ENCODE assay signal across 26 cellular contexts in the genomic region with DNA sequence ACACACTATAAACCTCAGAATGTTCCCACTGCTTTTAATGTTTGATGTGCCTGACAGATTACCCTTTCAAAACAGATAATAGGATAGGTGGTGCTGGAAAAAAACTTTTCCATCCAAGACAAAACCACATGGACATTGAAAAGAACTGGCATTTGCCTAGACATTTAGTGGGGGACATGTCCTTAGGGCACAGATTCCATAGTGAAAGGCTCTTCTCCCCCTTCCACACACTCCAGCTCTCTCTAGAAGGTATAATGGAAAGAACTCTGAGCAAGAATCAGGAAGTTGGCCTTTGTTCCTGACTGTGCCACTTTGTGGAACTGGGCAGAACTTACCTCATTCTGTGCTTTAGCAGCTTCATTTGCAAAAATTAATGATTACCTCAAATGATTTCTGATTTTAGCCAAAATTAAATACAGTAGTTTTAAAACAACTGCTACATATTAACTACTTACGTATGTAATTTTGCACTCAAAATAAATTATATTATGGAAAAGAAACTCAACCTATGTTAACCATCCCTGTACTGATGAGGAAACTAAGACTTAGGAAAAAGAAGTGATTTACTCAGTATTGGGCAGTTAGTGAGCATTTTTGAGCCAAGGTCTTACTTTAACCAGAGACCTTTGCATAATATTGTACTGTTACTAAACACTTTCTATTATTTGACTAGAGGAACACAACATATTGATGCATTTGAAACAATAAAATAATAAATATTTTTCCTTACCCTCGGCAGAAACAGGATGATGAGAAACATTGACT. TPM values are rescaled to one million over a fixed set of nuclear protein-coding genes. Genes with fewer than 3 reads are reported as not detected.
DNase-seq lines count a peak whose midpoint lies in the region; ATAC-seq and TF ChIP-seq lines count a peak whose summit lies in the region.
"Had no signal": no experiment of that assay in that cellular context is flagged by ENCODE, and none has a peak within 500 bp of the region (broad histone marks: within the 10 kb centered on the region; RNA-seq: fewer than 3 reads in every experiment).

No MANE protein-coding gene starts in this region.

- intact Hi-C loops in CD14-positive monocyte (cut with micrococcal nuclease) (no loop called here), IMR-90 (cut with micrococcal nuclease) (no loop called here)
- intact Hi-C loops in dendritic cell treated with granulocyte-macrophage colony-stimulating factor and Interleukin-4, amounts not matched to agents 40 ng/mL and 50 ng/mL, for 4 days (cut with micrococcal nuclease): no loop called here

- no peak for DNase-seq in CD14-positive monocyte (ENCODE audit: low spot score)
- DNase-seq in IMR-90: no peak
- no peak for DNase-seq in osteoblast (ENCODE audit: insufficient read length, low spot score, missing footprints)
- no peak for DNase-seq in NCI-H2029 treated with DMSO at 0.1 percent for 48 hours (lab: John Stamatoyannopoulos, UW)
- DNase-seq in NCI-H1694 (lab: John Stamatoyannopoulos, UW): no peak
- no peak for DNase-seq in NOMO-1 treated with dmso at 0.1 percent for 144 hours (lab: John Stamatoyannopoulos, UW; ENCODE audit: unreplicated experiment)
- DNase-seq: activated CD4-positive, alpha-beta T cell treated with anti-CD3 and anti-CD28 coated beads, Interleukin-2, amount 10 ng/mL, durations not matched to agents 24 days and 14 days; activated CD8-positive, alpha-beta memory T cell treated with anti-CD3 and anti-CD28 coated beads, Interleukin-2, amount 10 ng/mL, durations not matched to agents 7 days and 5 days; CD4-positive, alpha-beta memory T cell; cerebellar nuclear complex; effector CD8-positive, alpha-beta T cell; foreskin keratinocyte; GDM1; HCEC 1CT; NCI-H1930; NCI-H345; occipital lobe; PC-3; SJCRH30; stimulated activated CD4-positive, alpha-beta T cell treated with anti-CD3 and anti-CD28 coated beads, Interleukin-15, amount 100 ng/mL, for 24 hours had no signal

- H3K36me3 Mint-ChIP-seq in CD14-positive monocyte: no peaks in the 10 kb centered on the region
- no peaks in the 10 kb centered on the region for H3K36me3 Mint-ChIP-seq in dendritic cell treated with granulocyte-macrophage colony-stimulating factor and Interleukin-4, amounts not matched to agents 40 ng/mL and 50 ng/mL, for 4 days (ENCODE audit: low read depth)
- H3K36me3 Mint-ChIP-seq: activated naive CD4-positive, alpha-beta T cell treated with anti-CD3 and anti-CD28 coated beads, Interleukin-2, amount 50 U/mL, for 72 hours had no signal

- H3K79me2 ChIP-seq in osteoblast (ENCODE audit: insufficient read depth, low read length): no peaks in the 10 kb centered on the region

- TF ChIP-seq CTCF in CD14-positive monocyte (IDR thresholded peaks at IDR 0.05): no peak
- no peak for TF ChIP-seq CTCF in IMR-90 (conservative IDR thresholded peaks at IDR 0.05; ENCODE audit: low read depth, low read length)
- TF ChIP-seq CTCF in osteoblast (IDR thresholded peaks at IDR 0.05; ENCODE audit: extremely low read depth, low read depth, low read length): no peak

- no peak overlapping the region for H3K18ac ChIP-seq in IMR-90 (ENCODE audit: low read depth, low read length)

- no peak overlapping the region for H2AK9ac ChIP-seq in IMR-90 (replicated peaks; ENCODE audit: low read depth, low read length, poor library complexity)

- peak overlapping the region; percentile 42; the same call in 1 of the 3 replicates for H2BK15ac ChIP-seq in IMR-90 (ENCODE audit: low read depth, low read length)

- POLR2A ChIA-PET in IMR-90 (lab: Charles Lee; ENCODE audit: unreplicated experiment): no interaction called here

- no peak overlapping the region for H3K4me2 ChIP-seq in IMR-90 (ENCODE audit: low read depth, low read length)
- no peak overlapping the region for H3K4me2 ChIP-seq in osteoblast (ENCODE audit: insufficient read depth, low read length)

- no peak overlapping the region; the same call in 1 of the 2 replicates for H2AK5ac ChIP-seq in IMR-90 (ENCODE audit: low read depth, low read length)

- no peak overlapping the region for H3K14ac ChIP-seq in IMR-90 (replicated peaks; ENCODE audit: low read depth, low read length)

- no peaks in the 10 kb centered on the region for H3K9me3 ChIP-seq in IMR-90 (ENCODE audit: control insufficient read depth, insufficient read depth, low read length)
- H3K9me3 ChIP-seq in osteoblast (ENCODE audit: low read depth, low read length): no peaks in the 10 kb centered on the region
- H3K9me3 ChIP-seq: ascending aorta, right atrium auricular region, SJCRH30 had no signal

- no peak overlapping the region for H4K91ac ChIP-seq in IMR-90 (ENCODE audit: insufficient read depth, low read depth, low read length)

- H3K56ac ChIP-seq in IMR-90 (ENCODE audit: extremely low read depth, insufficient read depth, low read length): no peak overlapping the region

- no peak overlapping the region; the same call in 1 of the 2 replicates for H2BK120ac ChIP-seq in IMR-90 (ENCODE audit: low read depth, low read length)

- peaks cover 0 to 2% (median 0%) of the 10 kb centered on the region in 7 donors for H3K9me3 Mint-ChIP-seq in CD14-positive monocyte
- no peaks in the 10 kb centered on the region for H3K9me3 Mint-ChIP-seq in dendritic cell treated with granulocyte-macrophage colony-stimulating factor and Interleukin-4, amounts not matched to agents 40 ng/mL and 50 ng/mL, for 4 days
- H3K9me3 Mint-ChIP-seq: activated CD4-positive, alpha-beta T cell treated with anti-CD3 and anti-CD28 coated beads, Interleukin-2, amount 10 ng/mL, durations not matched to agents 24 days and 14 days had no signal

- no peak overlapping the region for H3K4ac ChIP-seq in IMR-90 (ENCODE audit: low read depth, low read length)

- no peaks in the 10 kb centered on the region for H3K9me1 ChIP-seq in IMR-90 (ENCODE audit: insufficient read depth, low read length)

- in situ Hi-C loops in IMR-90 (cut with MboI; ENCODE audit: low sequenced_read_pairs): loop anchor here (25.0 kb wide), 1 partner anchor 827 kb away; no protein-coding TSS in a partner anchor

- no peak overlapping the region for H2BK5ac ChIP-seq in IMR-90 (ENCODE audit: low read depth, low read length, poor library complexity, severe bottlenecking)

- no peaks in the 10 kb centered on the region for H3K79me1 ChIP-seq in IMR-90 (ENCODE audit: low read depth in 1 of 2, low read length in 2 of 2)

- peak overlapping the region; percentile 4 to 84 (median 46) for H3K27ac Mint-ChIP-seq in CD14-positive monocyte
- peak overlapping the region; percentile 40 for H3K27ac Mint-ChIP-seq in dendritic cell treated with granulocyte-macrophage colony-stimulating factor and Interleukin-4, amounts not matched to agents 40 ng/mL and 50 ng/mL, for 4 days
- H3K27ac Mint-ChIP-seq: activated CD4-positive, alpha-beta T cell treated with anti-CD3 and anti-CD28 coated beads, Interleukin-2, amount 10 ng/mL, durations not matched to agents 24 days and 14 days; activated CD8-positive, alpha-beta memory T cell treated with anti-CD3 and anti-CD28 coated beads, Interleukin-2, amount 10 ng/mL, durations not matched to agents 7 days and 5 days; activated naive CD4-positive, alpha-beta T cell treated with anti-CD3 and anti-CD28 coated beads, Interleukin-2, amount 50 U/mL, for 72 hours; activated T-helper 1 cell treated with anti-CD3 and anti-CD28 coated beads, Interleukin-12 subunit alpha, Interleukin-12 subunit beta, Interleukin-2, Interleukin-4 antibody, amounts not matched to agents 30 ng/mL and 10 ng/mL and 1 ng/mL, durations not matched to agents 14 hours and 24 hours and 36 hours; CD4-positive, alpha-beta memory T cell had no signal

- H3K27ac ChIP-seq in IMR-90 (ENCODE audit: insufficient read depth, low read length) (no peak overlapping the region), osteoblast (ENCODE audit: low read depth, low read length) (no peak overlapping the region)
- H3K27ac ChIP-seq: ascending aorta, foreskin keratinocyte, right atrium auricular region, SJCRH30 had no signal

- H3K27me3 ChIP-seq in IMR-90 (ENCODE audit: control insufficient read depth, insufficient read depth, low read length): no peaks in the 10 kb centered on the region
- H3K27me3 ChIP-seq in osteoblast (ENCODE audit: insufficient read depth, low read length): no peaks in the 10 kb centered on the region
- H3K27me3 ChIP-seq: ascending aorta, foreskin keratinocyte, right atrium auricular region, SJCRH30 had no signal

- no CpG with 5 or more reads among the region's 2 CpGs for WGBS in IMR-90 (ENCODE audit: extremely low coverage in 2 of 2, insufficient read length in 1 of 2), 2 experiments

- H2BK20ac ChIP-seq in IMR-90 (ENCODE audit: low read depth, low read length): no peak overlapping the region

- dilution Hi-C loops in IMR-90 (cut with HindIII; ENCODE audit: low sequenced_read_pairs, unreplicated experiment): no loop called here

- no peak overlapping the region for H4K8ac ChIP-seq in IMR-90 (ENCODE audit: low read depth in 2 of 2, low read length in 2 of 2)

- H2AFZ ChIP-seq in IMR-90 (replicated peaks; ENCODE audit: low read length, poor library complexity): no peak overlapping the region
- peak overlapping the region; percentile 18 for H2AFZ ChIP-seq in osteoblast (ENCODE audit: low read length)

- H3K4me1 ChIP-seq in IMR-90 (ENCODE audit: control insufficient read depth, insufficient read depth, low read length): no peaks in the 10 kb centered on the region
- no peaks in the 10 kb centered on the region for H3K4me1 ChIP-seq in osteoblast (ENCODE audit: insufficient read depth, low read length)
- H3K4me1 ChIP-seq: ascending aorta, foreskin keratinocyte, right atrium auricular region, SJCRH30 had no signal

- TF ChIP-seq RAD21 in IMR-90 (IDR thresholded peaks at IDR 0.05; ENCODE audit: low read length): no peak

- no peak overlapping the region for H3K9ac ChIP-seq in IMR-90 (ENCODE audit: low read depth, low read length)

- TF ChIP-seq POLR2A in IMR-90 (IDR thresholded peaks at IDR 0.05; ENCODE audit: low read depth, low read length): no peak

- no peak overlapping the region for H3K23ac ChIP-seq in IMR-90 (ENCODE audit: low read depth, low read length)

- BruUV-seq in IMR-90 (replicated peaks; lab: Mats Ljungman, UMichigan): no TSS peak

- H3K36me3 ChIP-seq in IMR-90 (ENCODE audit: control insufficient read depth, insufficient read depth, low read length) (no peaks in the 10 kb centered on the region), osteoblast (ENCODE audit: insufficient read depth, low read length) (no peaks in the 10 kb centered on the region)
- H3K36me3 ChIP-seq: ascending aorta, right atrium auricular region, SJCRH30 had no signal

- H3K4me3 Mint-ChIP-seq in CD14-positive monocyte: no peak overlapping the region
- H3K4me3 Mint-ChIP-seq in dendritic cell treated with granulocyte-macrophage colony-stimulating factor and Interleukin-4, amounts not matched to agents 40 ng/mL and 50 ng/mL, for 4 days: no peak overlapping the region
- H3K4me3 Mint-ChIP-seq: activated CD4-positive, alpha-beta T cell treated with anti-CD3 and anti-CD28 coated beads, Interleukin-2, amount 10 ng/mL, durations not matched to agents 24 days and 14 days; activated CD8-positive, alpha-beta memory T cell treated with anti-CD3 and anti-CD28 coated beads, Interleukin-2, amount 10 ng/mL, durations not matched to agents 7 days and 5 days; activated T-helper 1 cell treated with anti-CD3 and anti-CD28 coated beads, Interleukin-12 subunit alpha, Interleukin-12 subunit beta, Interleukin-2, Interleukin-4 antibody, amounts not matched to agents 30 ng/mL and 10 ng/mL and 1 ng/mL, durations not matched to agents 14 hours and 24 hours and 36 hours; CD4-positive, alpha-beta memory T cell had no signal

- CTCF ChIA-PET in IMR-90 (lab: Yijun Ruan, JAX): interaction anchor here (1.0 kb wide), 1 partner anchor 69 kb away, joined by 3 read pairs; no protein-coding TSS in a partner anchor

- H3K4me3 ChIP-seq in IMR-90 (ENCODE audit: insufficient read depth, low read depth, low read length): no peak overlapping the region
- H3K4me3 ChIP-seq in osteoblast (ENCODE audit: insufficient read depth, low read length): no peak overlapping the region
- H3K4me3 ChIP-seq: ascending aorta, right atrium auricular region, SJCRH30 had no signal

- H4K20me1 ChIP-seq in IMR-90 (ENCODE audit: insufficient read depth, low read length) (no peaks in the 10 kb centered on the region), osteoblast (ENCODE audit: insufficient read depth, low read length) (no peaks in the 10 kb centered on the region)

- H3K27me3 Mint-ChIP-seq in CD14-positive monocyte (ENCODE audit: low read depth in 3 of 3): peaks cover 0 to 5% (median 0%) of the 10 kb centered on the region in 3 donors
- H3K27me3 Mint-ChIP-seq in dendritic cell treated with granulocyte-macrophage colony-stimulating factor and Interleukin-4, amounts not matched to agents 40 ng/mL and 50 ng/mL, for 4 days: no peaks in the 10 kb centered on the region
- H3K27me3 Mint-ChIP-seq: CD4-positive, alpha-beta memory T cell had no signal

- ATAC-seq in IMR-90 (ENCODE audit: low read depth) (no peak), HG02678 (IDR thresholded peaks at IDR 0.05; ENCODE audit: unreplicated experiment) (no peak)
- ATAC-seq: activated CD8-positive, alpha-beta memory T cell treated with anti-CD3 and anti-CD28 coated beads, Interleukin-2, amount 10 ng/mL, durations not matched to agents 7 days and 5 days; activated naive CD4-positive, alpha-beta T cell treated with anti-CD3 and anti-CD28 coated beads, Interleukin-2, amount 50 U/mL, for 72 hours; foreskin keratinocyte; PC-3 had no signal

- H4K5ac ChIP-seq in IMR-90 (ENCODE audit: low read depth, low read length): no peak overlapping the region

- H3K4me1 Mint-ChIP-seq in CD14-positive monocyte: peaks cover 21% of the 10 kb centered on the region
- peaks cover 19% of the 10 kb centered on the region for H3K4me1 Mint-ChIP-seq in dendritic cell treated with granulocyte-macrophage colony-stimulating factor and Interleukin-4, amounts not matched to agents 40 ng/mL and 50 ng/mL, for 4 days (ENCODE audit: low read depth)
- H3K4me1 Mint-ChIP-seq: activated CD4-positive, alpha-beta T cell treated with anti-CD3 and anti-CD28 coated beads, Interleukin-2, amount 10 ng/mL, durations not matched to agents 24 days and 14 days; activated CD8-positive, alpha-beta memory T cell treated with anti-CD3 and anti-CD28 coated beads, Interleukin-2, amount 10 ng/mL, durations not matched to agents 7 days and 5 days; CD4-positive, alpha-beta memory T cell had no signal

RNA-seq across cellular contexts. Expression of a gene that starts 43.3 kb away (rescaled TPM):
- under 1 TPM; 0.40 to 0.55 TPM for polyA plus RNA-seq in CD14-positive monocyte
- total RNA-seq in IMR-90 (2012; rRNA removed): not detected in 2 replicates
- polyA plus RNA-seq in IMR-90 (2012; rRNA removed): not detected in 2 replicates
- polyA plus RNA-seq in IMR-90 (2012; cell fraction: cytosol; rRNA removed): not detected in 2 replicates
- polyA plus RNA-seq in IMR-90 (2012; cell fraction: nucleus; rRNA removed; ENCODE audit: low replicate concordance): 0.11 TPM in 1 of 2 replicates, not detected in the other
- under 0.01 TPM in 1 of 2 replicates, not detected in the other for total RNA-seq in osteoblast
- total RNA-seq: activated CD4-positive, alpha-beta T cell treated with anti-CD3 and anti-CD28 coated beads, Interleukin-2, amount 10 ng/mL, durations not matched to agents 24 days and 14 days; activated CD8-positive, alpha-beta memory T cell treated with anti-CD3 and anti-CD28 coated beads, Interleukin-2, amount 10 ng/mL, durations not matched to agents 7 days and 5 days; activated naive CD4-positive, alpha-beta T cell treated with anti-CD3 and anti-CD28 coated beads, Interleukin-2, amount 50 U/mL, for 72 hours; activated T-helper 1 cell treated with anti-CD3 and anti-CD28 coated beads, Interleukin-12 subunit alpha, Interleukin-12 subunit beta, Interleukin-2, Interleukin-4 antibody, amounts not matched to agents 30 ng/mL and 10 ng/mL and 1 ng/mL, durations not matched to agents 14 hours and 24 hours and 36 hours; ascending aorta; CD4-positive, alpha-beta memory T cell; foreskin keratinocyte; right atrium auricular region; SJCRH30 had no signal
- polyA plus RNA-seq: CD4-positive, alpha-beta memory T cell; foreskin keratinocyte had no signal
